Comparison of ENCODE assay signal across 1 cellular context in the genomic region with DNA sequence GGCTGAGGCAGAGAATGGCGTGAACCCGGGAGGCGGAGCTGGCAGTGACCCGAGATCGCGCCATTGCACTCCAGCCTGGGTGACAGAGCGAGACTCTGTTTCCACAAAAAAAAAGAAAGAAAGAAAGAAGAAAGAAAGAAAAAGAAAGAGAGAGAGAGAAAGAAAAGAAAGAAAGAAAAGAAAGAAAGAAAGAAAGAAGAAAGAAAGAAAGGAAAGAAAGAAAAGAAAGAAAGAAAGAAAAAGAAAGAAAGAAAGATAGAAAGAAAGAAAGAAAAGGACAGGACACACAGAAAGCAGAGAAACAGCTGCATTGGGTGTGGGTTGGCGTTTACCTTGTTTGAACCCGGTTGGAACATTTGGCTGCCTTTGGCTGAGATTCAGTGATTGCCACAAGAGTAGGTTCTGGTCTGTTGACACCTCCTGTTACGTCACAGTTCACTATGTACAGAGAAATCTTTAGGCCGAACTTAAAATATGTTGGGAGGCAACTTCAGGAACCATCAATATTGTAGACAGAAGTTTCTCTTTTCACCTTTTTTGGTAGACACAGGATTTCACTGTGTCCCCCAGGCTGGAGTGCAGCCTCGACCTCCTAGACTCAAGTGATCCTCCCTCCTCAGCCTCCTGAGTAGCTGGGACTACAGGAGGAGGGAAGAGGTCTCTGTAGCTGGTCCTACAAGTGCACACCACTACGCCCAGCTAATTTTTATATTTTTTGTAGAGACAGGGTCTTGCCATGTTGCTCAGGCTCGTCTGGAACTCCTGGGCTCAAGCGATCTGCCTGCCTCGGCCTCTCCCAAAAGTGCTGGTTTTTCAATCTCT.
TF ChIP-seq lines count a peak whose summit lies in the region.

No MANE protein-coding gene starts in this region.

TF ChIP-seq in HepG2, 621 proteins besides CTCF, POLR2A, EP300 and RAD21 (continued from another document):
- TF ChIP-seq RAD51 (IDR thresholded peaks at IDR 0.05; ENCODE audit: borderline replicate concordance): no peak
- TF ChIP-seq, protein P1, sequence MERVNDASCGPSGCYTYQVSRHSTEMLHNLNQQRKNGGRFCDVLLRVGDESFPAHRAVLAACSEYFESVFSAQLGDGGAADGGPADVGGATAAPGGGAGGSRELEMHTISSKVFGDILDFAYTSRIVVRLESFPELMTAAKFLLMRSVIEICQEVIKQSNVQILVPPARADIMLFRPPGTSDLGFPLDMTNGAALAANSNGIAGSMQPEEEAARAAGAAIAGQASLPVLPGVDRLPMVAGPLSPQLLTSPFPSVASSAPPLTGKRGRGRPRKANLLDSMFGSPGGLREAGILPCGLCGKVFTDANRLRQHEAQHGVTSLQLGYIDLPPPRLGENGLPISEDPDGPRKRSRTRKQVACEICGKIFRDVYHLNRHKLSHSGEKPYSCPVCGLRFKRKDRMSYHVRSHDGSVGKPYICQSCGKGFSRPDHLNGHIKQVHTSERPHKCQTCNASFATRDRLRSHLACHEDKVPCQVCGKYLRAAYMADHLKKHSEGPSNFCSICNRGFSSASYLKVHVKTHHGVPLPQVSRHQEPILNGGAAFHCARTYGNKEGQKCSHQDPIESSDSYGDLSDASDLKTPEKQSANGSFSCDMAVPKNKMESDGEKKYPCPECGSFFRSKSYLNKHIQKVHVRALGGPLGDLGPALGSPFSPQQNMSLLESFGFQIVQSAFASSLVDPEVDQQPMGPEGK (CRISPR knock-in tag; IDR thresholded peaks at IDR 0.05): peak; percentile 44; the same call in 1 of the 2 replicates
- TF ChIP-seq, protein P2, sequence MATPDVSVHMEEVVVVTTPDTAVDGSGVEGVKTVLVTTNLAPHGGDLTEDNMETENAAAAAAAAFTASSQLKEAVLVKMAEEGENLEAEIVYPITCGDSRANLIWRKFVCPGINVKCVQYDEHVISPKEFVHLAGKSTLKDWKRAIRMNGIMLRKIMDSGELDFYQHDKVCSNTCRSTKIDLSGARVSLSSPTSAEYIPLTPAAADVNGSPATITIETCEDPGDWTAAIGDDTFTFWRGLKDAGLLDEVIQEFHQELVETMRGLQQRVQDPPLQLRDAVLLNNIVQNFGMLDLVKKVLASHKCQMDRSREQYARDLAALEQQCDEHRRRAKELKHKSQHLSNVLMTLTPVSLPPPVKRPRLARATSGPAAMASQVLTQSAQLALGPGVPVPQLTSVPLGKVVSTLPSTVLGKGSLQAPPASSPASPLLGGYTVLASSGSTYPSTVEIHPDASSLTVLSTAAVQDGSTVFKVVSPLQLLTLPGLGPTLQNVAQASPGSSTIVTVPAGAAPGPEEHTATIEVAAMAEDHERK (CRISPR knock-in tag; IDR thresholded peaks at IDR 0.05; ENCODE audit: low read depth): no peak
- no peak for TF ChIP-seq ZNF740 (CRISPR knock-in tag; IDR thresholded peaks at IDR 0.05)
- no peak for TF ChIP-seq TMF1 (CRISPR knock-in tag; IDR thresholded peaks at IDR 0.05; ENCODE audit: low read depth)
- TF ChIP-seq MTF2 (CRISPR knock-in tag; IDR thresholded peaks at IDR 0.05; ENCODE audit: borderline replicate concordance): no peak
- TF ChIP-seq SRSF1 (optimal IDR thresholded peaks at IDR 0.05; ENCODE audit: low read depth, low read length): no peak
- 0 out of 2 replicates have a peak, but pooled peaks have one; percentile 12 for TF ChIP-seq TFE3 (CRISPR knock-in tag; IDR thresholded peaks at IDR 0.05)
- TF ChIP-seq MIER2 (CRISPR knock-in tag; IDR thresholded peaks at IDR 0.05): no peak
- 0 out of 2 replicates have a peak, but pooled peaks have one; percentile 7 for TF ChIP-seq SOX5 (CRISPR knock-in tag; IDR thresholded peaks at IDR 0.05; ENCODE audit: borderline replicate concordance)
- no peak for TF ChIP-seq ZNF329 (CRISPR knock-in tag; IDR thresholded peaks at IDR 0.05; ENCODE audit: low read depth)
- TF ChIP-seq ZC3H4 (CRISPR knock-in tag; IDR thresholded peaks at IDR 0.05; ENCODE audit: borderline replicate concordance): no peak
- no peak for TF ChIP-seq ATRX (CRISPR knock-in tag; IDR thresholded peaks at IDR 0.05; ENCODE audit: borderline replicate concordance)
- 0 out of 2 replicates have a peak, but pooled peaks have one; percentile 29 for TF ChIP-seq ZNF543 (CRISPR knock-in tag; IDR thresholded peaks at IDR 0.05)
- no peak for TF ChIP-seq ARID3A (IDR thresholded peaks at IDR 0.05; ENCODE audit: low read depth, low read length)
- TF ChIP-seq, protein P3, sequence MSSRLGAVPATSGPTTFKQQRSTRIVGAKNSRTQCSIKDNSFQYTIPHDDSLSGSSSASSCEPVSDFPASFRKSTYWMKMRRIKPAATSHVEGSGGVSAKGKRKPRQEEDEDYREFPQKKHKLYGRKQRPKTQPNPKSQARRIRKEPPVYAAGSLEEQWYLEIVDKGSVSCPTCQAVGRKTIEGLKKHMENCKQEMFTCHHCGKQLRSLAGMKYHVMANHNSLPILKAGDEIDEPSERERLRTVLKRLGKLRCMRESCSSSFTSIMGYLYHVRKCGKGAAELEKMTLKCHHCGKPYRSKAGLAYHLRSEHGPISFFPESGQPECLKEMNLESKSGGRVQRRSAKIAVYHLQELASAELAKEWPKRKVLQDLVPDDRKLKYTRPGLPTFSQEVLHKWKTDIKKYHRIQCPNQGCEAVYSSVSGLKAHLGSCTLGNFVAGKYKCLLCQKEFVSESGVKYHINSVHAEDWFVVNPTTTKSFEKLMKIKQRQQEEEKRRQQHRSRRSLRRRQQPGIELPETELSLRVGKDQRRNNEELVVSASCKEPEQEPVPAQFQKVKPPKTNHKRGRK (CRISPR knock-in tag; IDR thresholded peaks at IDR 0.05): peak; percentile 93
- TF ChIP-seq ZNF510 (CRISPR knock-in tag; IDR thresholded peaks at IDR 0.05; ENCODE audit: low read depth): no peak
- no peak for TF ChIP-seq SOX6 (IDR thresholded peaks at IDR 0.05)
- TF ChIP-seq SOX6 (CRISPR knock-in tag; IDR thresholded peaks at IDR 0.05): 0 out of 2 replicates have a peak, but pooled peaks have one; percentile 25
- no peak for TF ChIP-seq SCMH1 (CRISPR knock-in tag; IDR thresholded peaks at IDR 0.05; ENCODE audit: borderline replicate concordance)
- 0 out of 2 replicates have a peak, but pooled peaks have one; percentile 36 for TF ChIP-seq PRDM10 (CRISPR knock-in tag; IDR thresholded peaks at IDR 0.05; ENCODE audit: low read depth)
- TF ChIP-seq, protein P4, sequence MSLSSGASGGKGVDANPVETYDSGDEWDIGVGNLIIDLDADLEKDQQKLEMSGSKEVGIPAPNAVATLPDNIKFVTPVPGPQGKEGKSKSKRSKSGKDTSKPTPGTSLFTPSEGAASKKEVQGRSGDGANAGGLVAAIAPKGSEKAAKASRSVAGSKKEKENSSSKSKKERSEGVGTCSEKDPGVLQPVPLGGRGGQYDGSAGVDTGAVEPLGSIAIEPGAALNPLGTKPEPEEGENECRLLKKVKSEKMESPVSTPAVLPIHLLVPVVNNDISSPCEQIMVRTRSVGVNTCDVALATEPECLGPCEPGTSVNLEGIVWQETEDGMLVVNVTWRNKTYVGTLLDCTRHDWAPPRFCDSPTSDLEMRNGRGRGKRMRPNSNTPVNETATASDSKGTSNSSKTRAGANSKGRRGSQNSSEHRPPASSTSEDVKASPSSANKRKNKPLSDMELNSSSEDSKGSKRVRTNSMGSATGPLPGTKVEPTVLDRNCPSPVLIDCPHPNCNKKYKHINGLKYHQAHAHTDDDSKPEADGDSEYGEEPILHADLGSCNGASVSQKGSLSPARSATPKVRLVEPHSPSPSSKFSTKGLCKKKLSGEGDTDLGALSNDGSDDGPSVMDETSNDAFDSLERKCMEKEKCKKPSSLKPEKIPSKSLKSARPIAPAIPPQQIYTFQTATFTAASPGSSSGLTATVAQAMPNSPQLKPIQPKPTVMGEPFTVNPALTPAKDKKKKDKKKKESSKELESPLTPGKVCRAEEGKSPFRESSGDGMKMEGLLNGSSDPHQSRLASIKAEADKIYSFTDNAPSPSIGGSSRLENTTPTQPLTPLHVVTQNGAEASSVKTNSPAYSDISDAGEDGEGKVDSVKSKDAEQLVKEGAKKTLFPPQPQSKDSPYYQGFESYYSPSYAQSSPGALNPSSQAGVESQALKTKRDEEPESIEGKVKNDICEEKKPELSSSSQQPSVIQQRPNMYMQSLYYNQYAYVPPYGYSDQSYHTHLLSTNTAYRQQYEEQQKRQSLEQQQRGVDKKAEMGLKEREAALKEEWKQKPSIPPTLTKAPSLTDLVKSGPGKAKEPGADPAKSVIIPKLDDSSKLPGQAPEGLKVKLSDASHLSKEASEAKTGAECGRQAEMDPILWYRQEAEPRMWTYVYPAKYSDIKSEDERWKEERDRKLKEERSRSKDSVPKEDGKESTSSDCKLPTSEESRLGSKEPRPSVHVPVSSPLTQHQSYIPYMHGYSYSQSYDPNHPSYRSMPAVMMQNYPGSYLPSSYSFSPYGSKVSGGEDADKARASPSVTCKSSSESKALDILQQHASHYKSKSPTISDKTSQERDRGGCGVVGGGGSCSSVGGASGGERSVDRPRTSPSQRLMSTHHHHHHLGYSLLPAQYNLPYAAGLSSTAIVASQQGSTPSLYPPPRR (CRISPR knock-in tag; IDR thresholded peaks at IDR 0.05; ENCODE audit: borderline replicate concordance): no peak
- peak; percentile 74 for TF ChIP-seq ZMYM3 (CRISPR knock-in tag; IDR thresholded peaks at IDR 0.05)
- no peak for TF ChIP-seq ZNF570 (CRISPR knock-in tag; IDR thresholded peaks at IDR 0.05; ENCODE audit: borderline replicate concordance)
- TF ChIP-seq ARNTL (CRISPR knock-in tag; IDR thresholded peaks at IDR 0.05): no peak
- peak; percentile 54 for TF ChIP-seq FOXA3 (CRISPR knock-in tag; IDR thresholded peaks at IDR 0.05)
